ENCODE assay signal across 1 cellular context in the genomic region with DNA sequence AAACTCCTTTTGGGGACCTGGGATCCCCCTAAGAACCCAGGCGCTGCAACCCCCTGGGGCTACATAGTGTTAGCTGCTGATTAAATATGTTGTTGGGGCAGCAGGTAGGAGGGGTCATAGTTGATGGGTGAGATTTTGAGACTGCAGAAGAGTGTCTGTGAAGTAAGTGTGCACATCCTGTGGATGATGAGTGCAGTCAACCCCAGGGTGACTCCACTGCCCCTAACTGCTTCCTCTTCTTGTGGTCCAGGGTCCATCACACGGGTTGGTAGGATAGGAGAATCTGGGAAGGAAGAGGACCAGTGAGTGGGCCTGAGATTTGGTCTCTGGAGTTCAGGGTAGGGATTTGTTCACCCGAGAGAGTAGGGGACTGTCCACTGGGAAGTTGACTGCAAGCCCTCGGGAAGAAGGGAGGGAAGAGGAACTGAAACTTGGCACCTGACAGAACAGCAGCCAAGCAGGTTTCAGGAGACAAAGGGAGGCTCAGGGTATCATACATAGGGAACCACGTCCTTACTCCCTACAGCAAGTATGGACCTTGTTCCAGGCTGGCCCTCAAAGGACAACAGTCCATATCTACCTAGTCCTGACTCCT.
TF ChIP-seq lines count a peak whose summit lies in the region.

No MANE protein-coding gene starts in this region.

TF ChIP-seq in A549, 52 proteins besides CTCF, POLR2A, EP300 and RAD21 (continued from another document):
- TF ChIP-seq, protein P1, sequence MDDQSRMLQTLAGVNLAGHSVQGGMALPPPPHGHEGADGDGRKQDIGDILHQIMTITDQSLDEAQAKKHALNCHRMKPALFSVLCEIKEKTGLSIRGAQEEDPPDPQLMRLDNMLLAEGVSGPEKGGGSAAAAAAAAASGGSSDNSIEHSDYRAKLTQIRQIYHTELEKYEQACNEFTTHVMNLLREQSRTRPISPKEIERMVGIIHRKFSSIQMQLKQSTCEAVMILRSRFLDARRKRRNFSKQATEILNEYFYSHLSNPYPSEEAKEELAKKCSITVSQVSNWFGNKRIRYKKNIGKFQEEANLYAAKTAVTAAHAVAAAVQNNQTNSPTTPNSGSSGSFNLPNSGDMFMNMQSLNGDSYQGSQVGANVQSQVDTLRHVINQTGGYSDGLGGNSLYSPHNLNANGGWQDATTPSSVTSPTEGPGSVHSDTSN (IDR thresholded peaks at IDR 0.05) = no peak
- TF ChIP-seq NFE2L2 (conservative IDR thresholded peaks at IDR 0.05; ENCODE audit: low read length) (no peak), HOXA7 (CRISPR knock-in tag; IDR thresholded peaks at IDR 0.05) (no peak), NPAS2 (CRISPR knock-in tag; IDR thresholded peaks at IDR 0.05; ENCODE audit: borderline replicate concordance) (no peak)
- TF ChIP-seq, protein P2, sequence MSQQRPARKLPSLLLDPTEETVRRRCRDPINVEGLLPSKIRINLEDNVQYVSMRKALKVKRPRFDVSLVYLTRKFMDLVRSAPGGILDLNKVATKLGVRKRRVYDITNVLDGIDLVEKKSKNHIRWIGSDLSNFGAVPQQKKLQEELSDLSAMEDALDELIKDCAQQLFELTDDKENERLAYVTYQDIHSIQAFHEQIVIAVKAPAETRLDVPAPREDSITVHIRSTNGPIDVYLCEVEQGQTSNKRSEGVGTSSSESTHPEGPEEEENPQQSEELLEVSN (IDR thresholded peaks at IDR 0.05; ENCODE audit: borderline replicate concordance, low read depth) = no peak
TF ChIP-seq in A549: peak in this region for 0.
